Comparison of ENCODE assay signal across 19 cellular contexts in the genomic region with DNA sequence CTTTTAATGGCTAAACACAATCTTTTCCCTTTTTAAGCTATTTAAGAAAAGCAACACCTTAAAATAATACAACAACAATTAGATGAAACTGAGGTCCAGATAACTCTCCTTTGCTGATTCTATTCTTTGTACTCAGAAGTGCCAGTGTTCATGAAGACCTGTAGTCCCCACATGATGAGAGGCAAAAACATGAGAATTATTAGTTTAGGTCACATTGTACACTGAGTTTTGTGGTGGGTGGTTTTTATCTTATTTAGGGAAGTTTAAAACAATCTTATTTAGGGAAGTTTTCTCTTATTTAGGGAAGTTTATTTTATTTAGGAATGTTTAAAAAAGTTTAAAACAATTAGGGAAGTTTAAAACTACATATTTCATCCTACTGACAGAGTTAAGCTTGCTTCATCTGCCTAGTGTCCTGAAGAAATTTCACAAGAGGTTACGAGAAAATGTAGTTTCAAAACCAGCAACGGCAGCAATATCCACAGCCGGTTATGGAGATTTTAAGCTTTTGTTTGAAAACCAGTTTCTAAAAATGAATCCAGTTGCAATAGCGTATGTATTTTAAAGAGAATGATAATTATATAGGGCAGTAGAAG. TPM values are rescaled to one million over a fixed set of nuclear protein-coding genes. Genes with fewer than 3 reads are reported as not detected.
A peak's percentile ranks its signal among the peaks of the same experiment; 100 is the strongest.
DNase-seq lines count a peak whose midpoint lies in the region; ATAC-seq and TF ChIP-seq lines count a peak whose summit lies in the region.
"Had no signal": no experiment of that assay in that cellular context is flagged by ENCODE, and none has a peak within 500 bp of the region (broad histone marks: within the 10 kb centered on the region; RNA-seq: fewer than 3 reads in every experiment).

No MANE protein-coding gene starts in this region.

- H3K27ac ChIP-seq in HL-60 (replicated peaks) (peak overlapping the region; percentile 86), upper lobe of left lung (peak overlapping the region in 3 of 4 donors; percentile 6 to 53 (median 40)), brain microvascular endothelial cell (no peak overlapping the region)
- H3K27ac ChIP-seq: SJCRH30 had no signal

- peaks cover 0 to 8% (median 0%) of the 10 kb centered on the region in 4 donors for H3K4me1 ChIP-seq in upper lobe of left lung
- H3K4me1 ChIP-seq: SJCRH30 had no signal

- no peak for TF ChIP-seq EP300 in upper lobe of left lung (IDR thresholded peaks at IDR 0.05)

- no peaks in the 10 kb centered on the region for H3K36me3 ChIP-seq in upper lobe of left lung
- H3K36me3 ChIP-seq in brain microvascular endothelial cell (replicated peaks) = no peaks in the 10 kb centered on the region
- H3K36me3 ChIP-seq: SJCRH30 had no signal

- TF ChIP-seq POLR2A in NB4 (IDR thresholded peaks at IDR 0.05; ENCODE audit: extremely low read depth, insufficient read length) (no peak), upper lobe of left lung (IDR thresholded peaks at IDR 0.05) (no peak)

- TF ChIP-seq CTCF in HL-60 (IDR thresholded peaks at IDR 0.05; ENCODE audit: insufficient read depth, low read length) = no peak
- no peak for TF ChIP-seq CTCF in NB4 (IDR thresholded peaks at IDR 0.05; ENCODE audit: low read depth, low read length)
- no peak for TF ChIP-seq CTCF in upper lobe of left lung (IDR thresholded peaks at IDR 0.05)
- no peak for TF ChIP-seq CTCF in brain microvascular endothelial cell (IDR thresholded peaks at IDR 0.05; ENCODE audit: low read depth, low read length, missing control alignments)

- no peak overlapping the region for H3K4me3 ChIP-seq in HL-60 (replicated peaks; ENCODE audit: insufficient read depth, low read length)
- H3K4me3 ChIP-seq in NB4 (ENCODE audit: low read depth, low read length) = no peak overlapping the region
- no peak overlapping the region for H3K4me3 ChIP-seq in upper lobe of left lung
- H3K4me3 ChIP-seq in brain microvascular endothelial cell (ENCODE audit: low read depth, low read length) = no peak overlapping the region
- H3K4me3 ChIP-seq: SJCRH30 had no signal

- in situ Hi-C loops in brain microvascular endothelial cell (cut with HindIII; ENCODE audit: low pct_ligation_motif_present, low sequenced_read_pairs) = no loop called here

- WGBS in upper lobe of left lung, 2 donors = 58 to 63% methylated on average over 4 of the region's 4 CpGs

- ATAC-seq in upper lobe of left lung (ENCODE audit: low FRiP score in 2 of 2) (peak in 1 of 2 donors; percentile 64), HG02884 (IDR thresholded peaks at IDR 0.05; ENCODE audit: unreplicated experiment) (no peak)

- peak; percentile 60 to 70 for DNase-seq in HL-60 (ENCODE audit: low read depth in 1 of 2, low spot score in 1 of 2)
- peak; percentile 73 for DNase-seq in NB4 (ENCODE audit: low read depth)
- peak; percentile 94 for DNase-seq in SKM-1 treated with dmso at 0.1 percent for 144 hours (lab: John Stamatoyannopoulos, UW; ENCODE audit: unreplicated experiment)
- no peak for DNase-seq in upper lobe of left lung
- DNase-seq in activated effector memory CD4-positive, alpha-beta T cell treated with Interleukin-2 at 50 U/mL for 16 hours = no peak
- no peak for DNase-seq in brain microvascular endothelial cell
- DNase-seq: ACHN; CD4-positive, alpha-beta T cell; EL; HFFc6; NCI-H1436 treated with DMSO at 0.1 percent for 48 hours; NCI-H2081; NCI-H510A treated with DMSO at 0.1 percent for 48 hours; SJCRH30 had no signal

- peaks cover 0 to 11% (median 8%) of the 10 kb centered on the region in 4 donors for H3K9me3 ChIP-seq in upper lobe of left lung

- H3K27me3 ChIP-seq in HL-60 (ENCODE audit: insufficient read depth, poor library complexity, severe bottlenecking) (no peaks in the 10 kb centered on the region), upper lobe of left lung (no peaks in the 10 kb centered on the region), brain microvascular endothelial cell (replicated peaks) (no peaks in the 10 kb centered on the region)
- H3K27me3 ChIP-seq: SJCRH30 had no signal

RNA-seq across cellular contexts. Expression of a gene that starts 7.8 kb away (rescaled TPM):
- not detected for total RNA-seq in upper lobe of left lung
- total RNA-seq: CD4-positive, alpha-beta T cell; HFFc6; HT-29; LHCN-M2; OCI-LY7; RPMI7951; SJCRH30 had no signal

RNA-seq across cellular contexts. Expression of a gene that starts 45.2 kb away (rescaled TPM):
- not detected for total RNA-seq in upper lobe of left lung
- total RNA-seq: CD4-positive, alpha-beta T cell; LHCN-M2; OCI-LY7 had no signal

RNA-seq across cellular contexts. Expression of a gene that starts 55.1 kb away (rescaled TPM):
- total RNA-seq in upper lobe of left lung = not detected
- total RNA-seq: CD4-positive, alpha-beta T cell; HFFc6; HT-29; LHCN-M2; OCI-LY7; RPMI7951; SJCRH30 had no signal

Comparison
In these comparisons a context has a peak if more than half of its experiments do, and no peak if none do; other contexts are left out.
1. DNase-seq: peak in HL-60 (2 of 2), NB4 (single experiment) and SKM-1 treated with dmso at 0.1 percent for 144 hours (single experiment); none in upper lobe of left lung (0 of 2), activated effector memory CD4-positive, alpha-beta T cell treated with Interleukin-2 at 50 U/mL for 16 hours (single experiment) and brain microvascular endothelial cell (single experiment).